Comparison of ENCODE assay signal across 1 cellular context in the genomic region with DNA sequence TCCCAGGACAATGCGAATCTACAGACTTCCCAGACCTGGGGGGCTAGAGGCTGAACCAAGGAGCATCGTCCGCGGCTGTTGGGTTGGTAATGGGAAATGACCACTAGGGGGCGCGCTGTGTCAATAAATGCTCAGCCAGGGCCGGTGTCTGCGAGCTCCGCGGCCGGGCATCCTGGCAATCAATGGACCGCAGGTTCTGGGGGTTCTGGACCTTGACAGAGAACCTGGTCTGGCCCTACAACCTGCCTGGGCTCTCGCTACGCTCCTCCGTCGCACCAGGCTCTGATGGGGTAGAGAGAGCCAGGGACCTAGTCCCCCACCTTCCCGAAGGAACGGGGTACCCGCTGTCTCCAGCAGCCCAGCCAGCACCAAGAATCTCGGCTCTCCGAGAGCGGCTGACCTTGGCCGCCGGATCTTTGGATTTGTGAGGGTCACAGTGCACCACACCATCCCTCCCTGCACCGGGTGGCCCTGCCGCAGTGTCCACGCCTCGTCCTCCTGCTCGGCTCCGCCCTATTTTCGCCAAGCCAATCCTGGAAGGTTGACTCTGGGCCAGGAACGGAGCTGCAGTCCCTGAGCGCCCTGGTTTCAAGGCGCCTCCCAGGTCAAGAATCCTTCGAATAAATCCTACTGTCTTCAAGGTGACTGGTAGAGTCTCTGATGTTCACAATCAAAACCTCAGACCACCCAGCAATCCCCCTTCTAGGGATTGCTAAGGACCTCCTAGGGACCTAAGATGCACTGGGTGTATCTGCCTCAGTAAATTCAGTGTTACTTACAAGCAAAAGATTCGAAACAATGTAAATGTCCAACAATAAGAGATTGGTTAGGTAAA.
TF ChIP-seq lines count a peak whose summit lies in the region.

No MANE protein-coding gene starts in this region.

TF ChIP-seq in K562, 482 proteins besides CTCF, POLR2A, EP300 and RAD21 (continued from another document):
- no peak for TF ChIP-seq MAX (CRISPR knock-in tag; IDR thresholded peaks at IDR 0.05)
- 0 out of 4 replicates have a peak, but pooled peaks of 1 of the 2 experiments have one; percentile 43 for TF ChIP-seq KDM4B (IDR thresholded peaks at IDR 0.05; ENCODE audit: borderline replicate concordance in 2 of 2, low read depth in 1 of 2)
- no peak for TF ChIP-seq ZBTB17 (CRISPR knock-in tag; IDR thresholded peaks at IDR 0.05)
- 0 out of 2 replicates have a peak, but pooled peaks have one; percentile 18 for TF ChIP-seq TCF3 (CRISPR knock-in tag; IDR thresholded peaks at IDR 0.05)
- no peak for TF ChIP-seq SLC30A9 (CRISPR knock-in tag; IDR thresholded peaks at IDR 0.05)
- TF ChIP-seq, protein P1, sequence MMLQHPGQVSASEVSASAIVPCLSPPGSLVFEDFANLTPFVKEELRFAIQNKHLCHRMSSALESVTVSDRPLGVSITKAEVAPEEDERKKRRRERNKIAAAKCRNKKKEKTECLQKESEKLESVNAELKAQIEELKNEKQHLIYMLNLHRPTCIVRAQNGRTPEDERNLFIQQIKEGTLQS (IDR thresholded peaks at IDR 0.05) = no peak
- TF ChIP-seq, protein P1 (CRISPR knock-in tag; conservative IDR thresholded peaks at IDR 0.05) = no peak
- TF ChIP-seq, protein P2, sequence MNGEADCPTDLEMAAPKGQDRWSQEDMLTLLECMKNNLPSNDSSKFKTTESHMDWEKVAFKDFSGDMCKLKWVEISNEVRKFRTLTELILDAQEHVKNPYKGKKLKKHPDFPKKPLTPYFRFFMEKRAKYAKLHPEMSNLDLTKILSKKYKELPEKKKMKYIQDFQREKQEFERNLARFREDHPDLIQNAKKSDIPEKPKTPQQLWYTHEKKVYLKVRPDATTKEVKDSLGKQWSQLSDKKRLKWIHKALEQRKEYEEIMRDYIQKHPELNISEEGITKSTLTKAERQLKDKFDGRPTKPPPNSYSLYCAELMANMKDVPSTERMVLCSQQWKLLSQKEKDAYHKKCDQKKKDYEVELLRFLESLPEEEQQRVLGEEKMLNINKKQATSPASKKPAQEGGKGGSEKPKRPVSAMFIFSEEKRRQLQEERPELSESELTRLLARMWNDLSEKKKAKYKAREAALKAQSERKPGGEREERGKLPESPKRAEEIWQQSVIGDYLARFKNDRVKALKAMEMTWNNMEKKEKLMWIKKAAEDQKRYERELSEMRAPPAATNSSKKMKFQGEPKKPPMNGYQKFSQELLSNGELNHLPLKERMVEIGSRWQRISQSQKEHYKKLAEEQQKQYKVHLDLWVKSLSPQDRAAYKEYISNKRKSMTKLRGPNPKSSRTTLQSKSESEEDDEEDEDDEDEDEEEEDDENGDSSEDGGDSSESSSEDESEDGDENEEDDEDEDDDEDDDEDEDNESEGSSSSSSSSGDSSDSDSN (IDR thresholded peaks at IDR 0.05; ENCODE audit: borderline replicate concordance in 1 of 2, low read depth in 2 of 2, low read length in 2 of 2) = no peak
- TF ChIP-seq DEAF1 (CRISPR knock-in tag; IDR thresholded peaks at IDR 0.05) = peak; percentile 86
- TF ChIP-seq SMC3 (conservative IDR thresholded peaks at IDR 0.05; ENCODE audit: insufficient read depth, low read depth, low read length) = peak; percentile 89
- peak; percentile 65; the same call in 1 of the 2 replicates for TF ChIP-seq CTBP1 (IDR thresholded peaks at IDR 0.05; ENCODE audit: borderline replicate concordance)
- TF ChIP-seq RBM34 (IDR thresholded peaks at IDR 0.05; ENCODE audit: borderline replicate concordance, insufficient read depth, low read length) = no peak
- no peak for TF ChIP-seq PKNOX1 (IDR thresholded peaks at IDR 0.05)
- TF ChIP-seq, protein P3, sequence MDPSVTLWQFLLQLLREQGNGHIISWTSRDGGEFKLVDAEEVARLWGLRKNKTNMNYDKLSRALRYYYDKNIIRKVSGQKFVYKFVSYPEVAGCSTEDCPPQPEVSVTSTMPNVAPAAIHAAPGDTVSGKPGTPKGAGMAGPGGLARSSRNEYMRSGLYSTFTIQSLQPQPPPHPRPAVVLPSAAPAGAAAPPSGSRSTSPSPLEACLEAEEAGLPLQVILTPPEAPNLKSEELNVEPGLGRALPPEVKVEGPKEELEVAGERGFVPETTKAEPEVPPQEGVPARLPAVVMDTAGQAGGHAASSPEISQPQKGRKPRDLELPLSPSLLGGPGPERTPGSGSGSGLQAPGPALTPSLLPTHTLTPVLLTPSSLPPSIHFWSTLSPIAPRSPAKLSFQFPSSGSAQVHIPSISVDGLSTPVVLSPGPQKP (CRISPR knock-in tag; IDR thresholded peaks at IDR 0.05) = no peak
- peak; percentile 87; the same call in 1 of the 2 replicates for TF ChIP-seq STAG1 (CRISPR knock-in tag; IDR thresholded peaks at IDR 0.05; ENCODE audit: borderline replicate concordance)
- no peak for TF ChIP-seq IRF9 (tag; IDR thresholded peaks at IDR 0.05)
- peak; percentile 44; the same call in 1 of the 2 replicates for TF ChIP-seq ARID2 (IDR thresholded peaks at IDR 0.05)
- TF ChIP-seq ZBTB40 (IDR thresholded peaks at IDR 0.05) = no peak
- TF ChIP-seq ZBTB40 (CRISPR knock-in tag; IDR thresholded peaks at IDR 0.05) = no peak
- TF ChIP-seq MAZ (CRISPR knock-in tag; conservative IDR thresholded peaks at IDR 0.05 in 1 of 2, IDR thresholded peaks at IDR 0.05 in 1 of 2) = 0 out of 4 replicates have a peak, but pooled peaks of 1 of the 2 experiments have one; percentile 29
- no peak for TF ChIP-seq YBX1 (IDR thresholded peaks at IDR 0.05)
- peak; percentile 59 for TF ChIP-seq CC2D1A (IDR thresholded peaks at IDR 0.05)
- no peak for TF ChIP-seq SETDB1 (IDR thresholded peaks at IDR 0.05; ENCODE audit: low read length)
- TF ChIP-seq ESRRA (IDR thresholded peaks at IDR 0.05; ENCODE audit: borderline replicate concordance, low read depth) = peak; percentile 57; the same call in 1 of the 2 replicates
